Comparison of ENCODE assay signal across 1 cellular context in genomic region chr1:161115132-161115711, GRCh38.
TF ChIP-seq lines count a peak whose summit lies in the region.

No MANE protein-coding gene starts in this region.

TF ChIP-seq in endothelial cell of umbilical vein, 7 proteins besides CTCF, POLR2A, EP300 and RAD21:
- peak; percentile 44 for TF ChIP-seq GATA2 (IDR thresholded peaks at IDR 0.05; ENCODE audit: insufficient read depth, insufficient read length, low read depth, low read length)
- TF ChIP-seq EZH2 (IDR thresholded peaks at IDR 0.05; ENCODE audit: borderline replicate concordance, low read depth, low read length, severe bottlenecking) = no peak
- TF ChIP-seq JUN (IDR thresholded peaks at IDR 0.05; ENCODE audit: borderline replicate concordance, insufficient read depth, insufficient read length, low read depth) = peak; percentile 80
- TF ChIP-seq MAX (IDR thresholded peaks at IDR 0.05; ENCODE audit: insufficient read depth, insufficient read length) = no peak
- TF ChIP-seq MYC (IDR thresholded peaks at IDR 0.05; ENCODE audit: low read depth, low read length) = peak; percentile 31
- TF ChIP-seq FOS (IDR thresholded peaks at IDR 0.05; ENCODE audit: borderline replicate concordance, insufficient read depth, low read length) = peak; percentile 47
- TF ChIP-seq POLR2AphosphoS5 (IDR thresholded peaks at IDR 0.05; ENCODE audit: insufficient read depth, low read depth, low read length) = peak; percentile 41
TF ChIP-seq in endothelial cell of umbilical vein: peak in this region for 5.
